25 cellular contexts compared by ENCODE assay signal in the genomic region with DNA sequence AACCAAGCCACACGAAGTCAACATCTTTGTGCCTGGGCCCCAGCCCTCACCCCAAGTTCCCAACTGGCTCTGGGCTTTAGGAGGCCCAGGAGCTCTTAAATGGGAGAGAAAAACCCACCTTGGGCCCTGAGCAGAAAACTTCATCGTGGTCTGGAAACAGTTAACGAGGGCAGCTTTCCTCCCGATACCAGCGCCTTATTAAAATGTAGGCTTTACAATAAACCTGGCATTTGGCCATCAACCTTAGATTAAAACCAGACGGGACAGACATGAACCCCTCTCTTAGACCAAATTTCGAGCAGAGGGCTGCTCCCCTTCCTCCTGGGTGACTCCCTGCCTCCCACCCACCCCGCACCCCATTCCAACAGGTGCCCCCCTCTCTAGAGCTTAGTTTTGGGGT. TPM values are rescaled to one million over a fixed set of nuclear protein-coding genes. Genes with fewer than 3 reads are reported as not detected.
DNase-seq lines count a peak whose midpoint lies in the region; TF ChIP-seq lines count a peak whose summit lies in the region.
"Had no signal": no experiment of that assay in that cellular context is flagged by ENCODE, and none has a peak within 500 bp of the region (broad histone marks: within the 10 kb centered on the region; RNA-seq: fewer than 3 reads in every experiment).

No MANE protein-coding gene starts in this region.

- H3K27me3 ChIP-seq in GM23248 (replicated peaks; ENCODE audit: insufficient read depth) (no peaks in the 10 kb centered on the region), ascending aorta (no peaks in the 10 kb centered on the region), mesenchymal stem cell (ENCODE audit: control insufficient read depth in 1 of 2, insufficient read depth in 1 of 2, low read length in 2 of 2) (peaks cover 0 to 39% of the 10 kb centered on the region in 2 experiments), tibial artery (no peaks in the 10 kb centered on the region)

- H3F3A ChIP-seq in GM23248 (ENCODE audit: insufficient read depth), result peaks cover 67% of the 10 kb centered on the region

- H3K79me2 ChIP-seq in GM23248 (ENCODE audit: insufficient read depth), result peaks cover 94% of the 10 kb centered on the region

- H2BK120ac ChIP-seq in mesenchymal stem cell (ENCODE audit: low read depth, low read length), result no peak overlapping the region

- no peak overlapping the region for H2AK5ac ChIP-seq in mesenchymal stem cell (ENCODE audit: low read length, severe bottlenecking)

- WGBS in GM23248 (ENCODE audit: low coverage in 1 of 2, low lambda C conversion rate in 2 of 2, missing lambda C conversion rate in 2 of 2), 2 experiments, result 40 to 46% methylated on average over 8 of the region's 8 CpGs
- 91% methylated on average over 6 of the region's 8 CpGs for WGBS in mesenchymal stem cell

- H3K4me1 ChIP-seq in GM23248 (ENCODE audit: insufficient read depth) (peaks cover 64% of the 10 kb centered on the region), ascending aorta (peaks cover 19 to 43% of the 10 kb centered on the region in 2 donors), mesenchymal stem cell (ENCODE audit: control insufficient read depth, insufficient read depth, low read depth, low read length) (peaks cover 14% of the 10 kb centered on the region), tibial artery (peaks cover 0 to 58% (median 32%) of the 10 kb centered on the region in 4 donors)

- H2AFZ ChIP-seq in GM23248 (no peak overlapping the region), mesenchymal stem cell (ENCODE audit: low read depth, low read length) (no peak overlapping the region)
- H2AFZ ChIP-seq: GM23338, PC-9 had no signal

- in situ Hi-C loops in GM23248 (cut with MboI), result no loop called here

- H3K36me3 ChIP-seq in GM23248 (ENCODE audit: low read depth), result 0 out of 2 replicates have a peak, but pooled peaks cover 4% of the 10 kb centered on the region
- no peaks in the 10 kb centered on the region for H3K36me3 ChIP-seq in ascending aorta
- peaks cover 0 to 10% of the 10 kb centered on the region in 2 experiments for H3K36me3 ChIP-seq in mesenchymal stem cell (ENCODE audit: control insufficient read depth in 1 of 2, insufficient read depth in 2 of 2, low read depth in 1 of 2, low read length in 2 of 2)
- H3K36me3 ChIP-seq in tibial artery, result no peaks in the 10 kb centered on the region
- H3K36me3 ChIP-seq: HAP-1 had no signal

- H4K20me1 ChIP-seq in GM23248 (ENCODE audit: insufficient read depth), result no peaks in the 10 kb centered on the region

- no peak overlapping the region for H4K91ac ChIP-seq in mesenchymal stem cell (ENCODE audit: low read length)

- intact Hi-C loops in ascending aorta (cut with DNase I), result loop anchor here (1.0 to 5.0 kb wide), 2 partner anchors 8 to 222 kb away; no protein-coding TSS in a partner anchor
- intact Hi-C loops in tibial artery (cut with DNase I; ENCODE audit: low total_unique reads), result no loop called here

- H3K79me1 ChIP-seq in mesenchymal stem cell (replicated peaks; ENCODE audit: low read length, poor library complexity, severe bottlenecking), result no peaks in the 10 kb centered on the region

- no peak overlapping the region for H2BK5ac ChIP-seq in mesenchymal stem cell (ENCODE audit: low read depth, low read length, poor library complexity, severe bottlenecking)

- H3K18ac ChIP-seq in mesenchymal stem cell (ENCODE audit: low read depth in 1 of 2, low read length in 2 of 2), result no peak overlapping the region

- no peaks in the 10 kb centered on the region for H3K9me2 ChIP-seq in GM23248 (ENCODE audit: insufficient read depth)

- no peak overlapping the region for H4K8ac ChIP-seq in mesenchymal stem cell (ENCODE audit: low read length)

- H3K4me3 ChIP-seq in GM23248, result no peak overlapping the region
- H3K4me3 ChIP-seq in ascending aorta, result no peak overlapping the region
- H3K4me3 ChIP-seq in mesenchymal stem cell (ENCODE audit: insufficient read depth in 1 of 2, low read depth in 1 of 2, low read length in 2 of 2), result no peak overlapping the region
- no peak overlapping the region for H3K4me3 ChIP-seq in tibial artery
- H3K4me3 ChIP-seq: A549, GM12878, GM23338, HAP-1, PC-9 had no signal

- H3K9ac ChIP-seq in GM23248, result peak overlapping the region; percentile 99
- peak overlapping the region; percentile 88 for H3K9ac ChIP-seq in mesenchymal stem cell (ENCODE audit: low read length)
- H3K9ac ChIP-seq: KMS-11 had no signal

- no peak overlapping the region for H3K14ac ChIP-seq in mesenchymal stem cell (ENCODE audit: low read length in 2 of 2)

- H2BK12ac ChIP-seq in mesenchymal stem cell (ENCODE audit: low read length in 2 of 2), result no peak overlapping the region

- DNase-seq in GM23248 (no peak), ascending aorta (ENCODE audit: low spot score in 2 of 2) (no peak), mesenchymal stem cell (no peak), tibial artery (no peak), HuH-7.5 (ENCODE audit: low spot score) (no peak), GM19240 (ENCODE audit: insufficient read length, low spot score) (no peak), NAMALWA (ENCODE audit: low spot score) (no peak)
- DNase-seq: CD4-positive, CD25-positive, alpha-beta regulatory T cell; DMS79 treated with DMSO at 0.1 percent for 48 hours; NCI-H1105; NCI-H2081; NCI-H2171; NCI-H446; NCI-H526; PC-9; SIG-M5 had no signal

- H2BK15ac ChIP-seq in mesenchymal stem cell (ENCODE audit: low read depth, poor library complexity, severe bottlenecking), result no peak overlapping the region

- no peak overlapping the region for H3K4ac ChIP-seq in mesenchymal stem cell (ENCODE audit: low read depth in 1 of 2, low read length in 2 of 2)

- TF ChIP-seq CTCF in ascending aorta (IDR thresholded peaks at IDR 0.05), result no peak
- no peak for TF ChIP-seq CTCF in tibial artery (IDR thresholded peaks at IDR 0.05)

- no peak overlapping the region for H3K4me2 ChIP-seq in GM23248 (ENCODE audit: unreplicated experiment)
- H3K4me2 ChIP-seq in mesenchymal stem cell (ENCODE audit: low read length, poor library complexity, severe bottlenecking), result no peak overlapping the region
- H3K4me2 ChIP-seq: A549, GM23338, KMS-11, PC-9 had no signal

- no peak overlapping the region for H3K23ac ChIP-seq in mesenchymal stem cell (ENCODE audit: low read length in 2 of 2)

- H3K27ac ChIP-seq in GM23248, result peak overlapping the region; percentile 100
- H3K27ac ChIP-seq in ascending aorta, result peak overlapping the region; percentile 95 to 97
- no peak overlapping the region for H3K27ac ChIP-seq in mesenchymal stem cell (ENCODE audit: low read length, poor library complexity, severe bottlenecking)
- peak overlapping the region; percentile 81 to 84 for H3K27ac ChIP-seq in tibial artery
- H3K27ac ChIP-seq: A549, HL-60, KMS-11, PC-9, RWPE1 had no signal

- H3K9me3 ChIP-seq in GM23248 (ENCODE audit: low read depth) (no peaks in the 10 kb centered on the region), ascending aorta (no peaks in the 10 kb centered on the region), mesenchymal stem cell (ENCODE audit: control insufficient read depth, low read length) (no peaks in the 10 kb centered on the region), tibial artery (no peaks in the 10 kb centered on the region)
- H3K9me3 ChIP-seq: A549, HAP-1 had no signal

RNA-seq across cellular contexts. Expression of a gene that starts 39.4 kb away (rescaled TPM):
- 145 and 169 TPM in 2 replicates for total RNA-seq in GM23248 (2014; rRNA removed; shearing (Covaris generic))
- polyA plus RNA-seq in GM23248 (2016; fragmentation: Nextera tagmentation; extraction: Ambion mirVana), result 137 and 141 TPM in 2 replicates
- total RNA-seq in ascending aorta, result 112 TPM
- polyA plus RNA-seq in mesenchymal stem cell (2013, experiment 1 of 2), result 19.5 TPM
- polyA plus RNA-seq in mesenchymal stem cell (2013, experiment 2 of 2), result 20.1 TPM
- total RNA-seq: CD4-positive, CD25-positive, alpha-beta regulatory T cell; GM12878; HepG2; HT-29 had no signal
- polyA plus RNA-seq: CD4-positive, CD25-positive, alpha-beta regulatory T cell; GM12878 had no signal

RNA-seq across cellular contexts. Expression of a gene that starts 48.0 kb away (rescaled TPM):
- 8.3 and 12.6 TPM in 2 replicates for total RNA-seq in GM23248 (2014; rRNA removed; shearing (Covaris generic))
- polyA plus RNA-seq in GM23248 (2016; fragmentation: Nextera tagmentation; extraction: Ambion mirVana), result 22.0 and 22.4 TPM in 2 replicates
- 8.9 TPM for total RNA-seq in ascending aorta
- 9.1 TPM for polyA plus RNA-seq in mesenchymal stem cell (2013, experiment 1 of 2)
- polyA plus RNA-seq in mesenchymal stem cell (2013, experiment 2 of 2), result 8.7 TPM
- total RNA-seq: CD4-positive, CD25-positive, alpha-beta regulatory T cell; GM12878 had no signal
- polyA plus RNA-seq: HepG2 had no signal
